Comparison of ENCODE assay signal across 1 cellular context in genomic region chr15:65292938-65293518, GRCh38.
TF ChIP-seq lines count a peak whose summit lies in the region.

No MANE protein-coding gene starts in this region.

TF ChIP-seq in GM12878, 131 proteins besides CTCF, POLR2A, EP300 and RAD21:
- TF ChIP-seq RCOR1 (conservative IDR thresholded peaks at IDR 0.05; ENCODE audit: low read depth, low read length) = no peak
- TF ChIP-seq SUPT20H (IDR thresholded peaks at IDR 0.05; ENCODE audit: borderline replicate concordance, control insufficient read depth, low read depth, low read length) = no peak
- no peak for TF ChIP-seq EGR1 (IDR thresholded peaks at IDR 0.05; ENCODE audit: borderline replicate concordance in 1 of 2, low read depth in 2 of 2, low read length in 2 of 2)
- TF ChIP-seq, protein P1, sequence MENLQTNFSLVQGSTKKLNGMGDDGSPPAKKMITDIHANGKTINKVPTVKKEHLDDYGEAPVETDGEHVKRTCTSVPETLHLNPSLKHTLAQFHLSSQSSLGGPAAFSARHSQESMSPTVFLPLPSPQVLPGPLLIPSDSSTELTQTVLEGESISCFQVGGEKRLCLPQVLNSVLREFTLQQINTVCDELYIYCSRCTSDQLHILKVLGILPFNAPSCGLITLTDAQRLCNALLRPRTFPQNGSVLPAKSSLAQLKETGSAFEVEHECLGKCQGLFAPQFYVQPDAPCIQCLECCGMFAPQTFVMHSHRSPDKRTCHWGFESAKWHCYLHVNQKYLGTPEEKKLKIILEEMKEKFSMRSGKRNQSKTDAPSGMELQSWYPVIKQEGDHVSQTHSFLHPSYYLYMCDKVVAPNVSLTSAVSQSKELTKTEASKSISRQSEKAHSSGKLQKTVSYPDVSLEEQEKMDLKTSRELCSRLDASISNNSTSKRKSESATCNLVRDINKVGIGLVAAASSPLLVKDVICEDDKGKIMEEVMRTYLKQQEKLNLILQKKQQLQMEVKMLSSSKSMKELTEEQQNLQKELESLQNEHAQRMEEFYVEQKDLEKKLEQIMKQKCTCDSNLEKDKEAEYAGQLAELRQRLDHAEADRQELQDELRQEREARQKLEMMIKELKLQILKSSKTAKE (IDR thresholded peaks at IDR 0.05; ENCODE audit: low read depth, poor library complexity, severe bottlenecking) = no peak
- TF ChIP-seq MEF2A (IDR thresholded peaks at IDR 0.05; ENCODE audit: insufficient read depth, low read depth, low read length) = no peak
- peak; percentile 73 for TF ChIP-seq PKNOX1 (IDR thresholded peaks at IDR 0.05)
- peak; percentile 32; the same call in 1 of the 2 replicates for TF ChIP-seq SPI1 (IDR thresholded peaks at IDR 0.05; ENCODE audit: borderline replicate concordance, insufficient read depth, low read depth, low read length)
- no peak for TF ChIP-seq YY1 (IDR thresholded peaks at IDR 0.05; ENCODE audit: low read depth, low read length)
- no peak for TF ChIP-seq JUNB (IDR thresholded peaks at IDR 0.05)
- no peak for TF ChIP-seq IRF3 (IDR thresholded peaks at IDR 0.05)
TF ChIP-seq in GM12878: peak in this region for 2.
